Comparison of ENCODE assay signal across 1 cellular context in the genomic region with DNA sequence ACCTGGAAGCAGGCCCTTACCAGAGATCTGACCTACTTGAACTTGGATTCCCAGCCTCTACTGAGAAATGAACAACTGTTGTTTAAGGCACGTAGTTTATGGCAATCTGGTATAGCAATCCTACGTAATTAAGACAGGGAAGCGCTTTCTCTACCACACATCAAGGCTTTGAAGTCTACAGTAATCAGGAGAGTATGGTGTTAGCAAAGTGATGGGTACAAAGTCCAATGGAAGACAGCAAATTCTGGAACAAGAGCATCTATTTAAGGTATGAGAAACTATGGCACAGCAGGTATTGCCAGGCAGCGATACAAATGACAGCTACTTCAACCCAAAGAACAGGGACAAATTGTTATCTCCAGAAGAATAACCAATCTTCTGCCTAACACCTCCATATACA.
TF ChIP-seq lines count a peak whose summit lies in the region.

No MANE protein-coding gene starts in this region.

TF ChIP-seq in HepG2, 621 proteins besides CTCF, POLR2A, EP300 and RAD21 (continued from another document):
- TF ChIP-seq, protein P1, sequence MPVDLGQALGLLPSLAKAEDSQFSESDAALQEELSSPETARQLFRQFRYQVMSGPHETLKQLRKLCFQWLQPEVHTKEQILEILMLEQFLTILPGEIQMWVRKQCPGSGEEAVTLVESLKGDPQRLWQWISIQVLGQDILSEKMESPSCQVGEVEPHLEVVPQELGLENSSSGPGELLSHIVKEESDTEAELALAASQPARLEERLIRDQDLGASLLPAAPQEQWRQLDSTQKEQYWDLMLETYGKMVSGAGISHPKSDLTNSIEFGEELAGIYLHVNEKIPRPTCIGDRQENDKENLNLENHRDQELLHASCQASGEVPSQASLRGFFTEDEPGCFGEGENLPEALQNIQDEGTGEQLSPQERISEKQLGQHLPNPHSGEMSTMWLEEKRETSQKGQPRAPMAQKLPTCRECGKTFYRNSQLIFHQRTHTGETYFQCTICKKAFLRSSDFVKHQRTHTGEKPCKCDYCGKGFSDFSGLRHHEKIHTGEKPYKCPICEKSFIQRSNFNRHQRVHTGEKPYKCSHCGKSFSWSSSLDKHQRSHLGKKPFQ (CRISPR knock-in tag; IDR thresholded peaks at IDR 0.05; ENCODE audit: insufficient replicate concordance): no peak
- TF ChIP-seq ZNF768 (CRISPR knock-in tag; IDR thresholded peaks at IDR 0.05): no peak
- TF ChIP-seq SETDB1 (CRISPR knock-in tag; IDR thresholded peaks at IDR 0.05; ENCODE audit: borderline replicate concordance): no peak
- no peak for TF ChIP-seq NKX3-1 (CRISPR knock-in tag; IDR thresholded peaks at IDR 0.05)
- TF ChIP-seq, protein P2, sequence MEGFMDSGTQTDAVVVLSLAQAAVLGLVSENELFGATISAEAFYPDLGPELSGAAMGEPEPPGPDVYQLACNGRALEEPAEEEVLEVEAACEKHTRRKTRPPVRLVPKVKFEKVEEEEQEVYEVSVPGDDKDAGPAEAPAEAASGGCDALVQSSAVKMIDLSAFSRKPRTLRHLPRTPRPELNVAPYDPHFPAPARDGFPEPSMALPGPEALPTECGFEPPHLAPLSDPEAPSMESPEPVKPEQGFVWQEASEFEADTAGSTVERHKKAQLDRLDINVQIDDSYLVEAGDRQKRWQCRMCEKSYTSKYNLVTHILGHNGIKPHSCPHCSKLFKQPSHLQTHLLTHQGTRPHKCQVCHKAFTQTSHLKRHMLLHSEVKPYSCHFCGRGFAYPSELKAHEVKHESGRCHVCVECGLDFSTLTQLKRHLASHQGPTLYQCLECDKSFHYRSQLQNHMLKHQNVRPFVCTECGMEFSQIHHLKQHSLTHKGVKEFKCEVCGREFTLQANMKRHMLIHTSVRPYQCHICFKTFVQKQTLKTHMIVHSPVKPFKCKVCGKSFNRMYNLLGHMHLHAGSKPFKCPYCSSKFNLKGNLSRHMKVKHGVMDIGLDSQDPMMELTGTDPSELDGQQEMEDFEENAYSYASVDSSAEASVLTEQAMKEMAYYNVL (CRISPR knock-in tag; IDR thresholded peaks at IDR 0.05; ENCODE audit: borderline replicate concordance): no peak
- TF ChIP-seq ZSCAN12 (CRISPR knock-in tag; IDR thresholded peaks at IDR 0.05): no peak
- no peak for TF ChIP-seq ZNF660 (CRISPR knock-in tag; IDR thresholded peaks at IDR 0.05; ENCODE audit: borderline replicate concordance, low read depth)
- TF ChIP-seq, protein P3, sequence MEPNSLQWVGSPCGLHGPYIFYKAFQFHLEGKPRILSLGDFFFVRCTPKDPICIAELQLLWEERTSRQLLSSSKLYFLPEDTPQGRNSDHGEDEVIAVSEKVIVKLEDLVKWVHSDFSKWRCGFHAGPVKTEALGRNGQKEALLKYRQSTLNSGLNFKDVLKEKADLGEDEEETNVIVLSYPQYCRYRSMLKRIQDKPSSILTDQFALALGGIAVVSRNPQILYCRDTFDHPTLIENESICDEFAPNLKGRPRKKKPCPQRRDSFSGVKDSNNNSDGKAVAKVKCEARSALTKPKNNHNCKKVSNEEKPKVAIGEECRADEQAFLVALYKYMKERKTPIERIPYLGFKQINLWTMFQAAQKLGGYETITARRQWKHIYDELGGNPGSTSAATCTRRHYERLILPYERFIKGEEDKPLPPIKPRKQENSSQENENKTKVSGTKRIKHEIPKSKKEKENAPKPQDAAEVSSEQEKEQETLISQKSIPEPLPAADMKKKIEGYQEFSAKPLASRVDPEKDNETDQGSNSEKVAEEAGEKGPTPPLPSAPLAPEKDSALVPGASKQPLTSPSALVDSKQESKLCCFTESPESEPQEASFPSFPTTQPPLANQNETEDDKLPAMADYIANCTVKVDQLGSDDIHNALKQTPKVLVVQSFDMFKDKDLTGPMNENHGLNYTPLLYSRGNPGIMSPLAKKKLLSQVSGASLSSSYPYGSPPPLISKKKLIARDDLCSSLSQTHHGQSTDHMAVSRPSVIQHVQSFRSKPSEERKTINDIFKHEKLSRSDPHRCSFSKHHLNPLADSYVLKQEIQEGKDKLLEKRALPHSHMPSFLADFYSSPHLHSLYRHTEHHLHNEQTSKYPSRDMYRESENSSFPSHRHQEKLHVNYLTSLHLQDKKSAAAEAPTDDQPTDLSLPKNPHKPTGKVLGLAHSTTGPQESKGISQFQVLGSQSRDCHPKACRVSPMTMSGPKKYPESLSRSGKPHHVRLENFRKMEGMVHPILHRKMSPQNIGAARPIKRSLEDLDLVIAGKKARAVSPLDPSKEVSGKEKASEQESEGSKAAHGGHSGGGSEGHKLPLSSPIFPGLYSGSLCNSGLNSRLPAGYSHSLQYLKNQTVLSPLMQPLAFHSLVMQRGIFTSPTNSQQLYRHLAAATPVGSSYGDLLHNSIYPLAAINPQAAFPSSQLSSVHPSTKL (CRISPR knock-in tag; IDR thresholded peaks at IDR 0.05): peak; percentile 80
- no peak for TF ChIP-seq MIER2 (CRISPR knock-in tag; IDR thresholded peaks at IDR 0.05)
- TF ChIP-seq, protein P4, sequence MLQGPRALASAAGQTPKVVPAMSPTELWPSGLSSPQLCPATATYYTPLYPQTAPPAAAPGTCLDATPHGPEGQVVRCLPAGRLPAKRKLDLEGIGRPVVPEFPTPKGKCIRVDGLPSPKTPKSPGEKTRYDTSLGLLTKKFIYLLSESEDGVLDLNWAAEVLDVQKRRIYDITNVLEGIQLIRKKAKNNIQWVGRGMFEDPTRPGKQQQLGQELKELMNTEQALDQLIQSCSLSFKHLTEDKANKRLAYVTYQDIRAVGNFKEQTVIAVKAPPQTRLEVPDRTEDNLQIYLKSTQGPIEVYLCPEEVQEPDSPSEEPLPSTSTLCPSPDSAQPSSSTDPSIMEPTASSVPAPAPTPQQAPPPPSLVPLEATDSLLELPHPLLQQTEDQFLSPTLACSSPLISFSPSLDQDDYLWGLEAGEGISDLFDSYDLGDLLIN (CRISPR knock-in tag; IDR thresholded peaks at IDR 0.05; ENCODE audit: borderline replicate concordance): no peak
